Comparison of ENCODE assay signal across 8 cellular contexts in the genomic region with DNA sequence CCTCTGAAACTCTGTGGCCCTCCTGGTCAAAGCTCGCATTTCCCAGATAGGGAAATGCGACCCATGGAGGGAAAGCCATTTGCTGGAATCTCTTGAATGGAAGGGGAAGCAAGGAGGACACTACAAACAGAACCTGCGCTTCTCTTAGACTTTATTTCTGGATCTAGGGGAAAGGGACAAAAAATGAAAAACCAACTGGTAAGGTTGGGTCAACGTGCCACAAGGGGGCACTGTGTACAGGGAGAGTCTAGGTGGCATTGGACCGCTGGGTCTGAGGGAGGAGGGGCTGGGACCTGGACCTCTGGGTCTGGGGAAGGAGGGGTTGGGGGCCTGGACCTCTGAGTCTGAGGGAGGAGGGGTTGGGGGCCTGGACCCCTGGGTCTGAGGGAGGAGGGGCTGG. TPM values are rescaled to one million over a fixed set of nuclear protein-coding genes. Genes with fewer than 3 reads are reported as not detected.
DNase-seq lines count a peak whose midpoint lies in the region; ATAC-seq and TF ChIP-seq lines count a peak whose summit lies in the region.

No MANE protein-coding gene starts in this region.

- CTCF ChIA-PET in HEK293T (lab: Yijun Ruan, JAX): interaction anchor here (0.9 to 1.4 kb wide), 4 partner anchors 10 to 45 kb away, joined by 3 to 5 read pairs (median 4); no protein-coding TSS in a partner anchor
- CTCF ChIA-PET in activated CD4-positive, alpha-beta memory T cell treated with anti-CD3 and anti-CD28 coated beads for 36 hours (lab: Charles Lee): interaction anchor here (0.6 to 1.6 kb wide), 5 partner anchors 16 to 313 kb away, joined by 3 to 23 read pairs (median 3); no protein-coding TSS in a partner anchor

- H3K27me3 Mint-ChIP-seq in activated CD4-positive, alpha-beta memory T cell treated with anti-CD3 and anti-CD28 coated beads for 36 hours: peaks cover 44% of the 10 kb centered on the region
- peaks cover 14% of the 10 kb centered on the region for H3K27me3 Mint-ChIP-seq in glutamatergic neuron (ENCODE audit: unreplicated experiment)

- no peak overlapping the region for H3K27ac Mint-ChIP-seq in activated CD4-positive, alpha-beta memory T cell treated with anti-CD3 and anti-CD28 coated beads for 36 hours
- H3K27ac Mint-ChIP-seq in glutamatergic neuron (ENCODE audit: unreplicated experiment): no peak overlapping the region

- H3K4me1 ChIP-seq in effector memory CD4-positive, alpha-beta T cell (ENCODE audit: control insufficient read depth, insufficient read depth, low read length, poor library complexity, severe bottlenecking): peaks cover 7% of the 10 kb centered on the region
- no peaks in the 10 kb centered on the region for H3K4me1 ChIP-seq in ascending aorta

- intact Hi-C loops in activated CD4-positive, alpha-beta memory T cell treated with anti-CD3 and anti-CD28 coated beads for 36 hours (cut with micrococcal nuclease): loop anchor here (2.0 kb wide), 1 partner anchor 17 kb away; no protein-coding TSS in a partner anchor
- intact Hi-C loops in ascending aorta (cut with DNase I): no loop called here

- no peaks in the 10 kb centered on the region for H3K9me3 Mint-ChIP-seq in activated CD4-positive, alpha-beta memory T cell treated with anti-CD3 and anti-CD28 coated beads for 36 hours
- H3K9me3 Mint-ChIP-seq in glutamatergic neuron (ENCODE audit: unreplicated experiment): peaks cover 3% of the 10 kb centered on the region

- H3K36me3 ChIP-seq in effector memory CD4-positive, alpha-beta T cell (ENCODE audit: control insufficient read depth, insufficient read depth, low read length): no peaks in the 10 kb centered on the region
- H3K36me3 ChIP-seq in ascending aorta: no peaks in the 10 kb centered on the region

- no peak for DNase-seq in AG10803 (ENCODE audit: low read depth)
- DNase-seq in HEK293T (ENCODE audit: extremely low spot score): peak; percentile 52
- peak; percentile 53 for DNase-seq in activated CD4-positive, alpha-beta memory T cell treated with anti-CD3 and anti-CD28 coated beads for 36 hours
- peak; percentile 62 for DNase-seq in glutamatergic neuron
- no peak for DNase-seq in effector memory CD4-positive, alpha-beta T cell
- DNase-seq in DMS79 (lab: John Stamatoyannopoulos, UW): no peak
- no peak for DNase-seq in ascending aorta (ENCODE audit: low spot score in 2 of 2)

- no peak overlapping the region for H3K4me3 ChIP-seq in AG10803 (ENCODE audit: low read length)
- no peak overlapping the region for H3K4me3 ChIP-seq in effector memory CD4-positive, alpha-beta T cell (ENCODE audit: insufficient read depth, low read depth, low read length, poor library complexity, severe bottlenecking)
- no peak overlapping the region for H3K4me3 ChIP-seq in ascending aorta

- no peak overlapping the region for H3K27ac ChIP-seq in effector memory CD4-positive, alpha-beta T cell (ENCODE audit: insufficient read depth, low read length, poor library complexity, severe bottlenecking)
- H3K27ac ChIP-seq in ascending aorta: no peak overlapping the region

- H3K27me3 ChIP-seq in effector memory CD4-positive, alpha-beta T cell (replicated peaks; ENCODE audit: control insufficient read depth, insufficient read depth, low read length, poor library complexity, severe bottlenecking): peaks cover 18% of the 10 kb centered on the region
- H3K27me3 ChIP-seq in ascending aorta: no peaks in the 10 kb centered on the region

- no peak overlapping the region for H3K4me3 Mint-ChIP-seq in activated CD4-positive, alpha-beta memory T cell treated with anti-CD3 and anti-CD28 coated beads for 36 hours
- no peak overlapping the region for H3K4me3 Mint-ChIP-seq in glutamatergic neuron (ENCODE audit: unreplicated experiment)

- peaks cover 3% of the 10 kb centered on the region for H3K4me1 Mint-ChIP-seq in activated CD4-positive, alpha-beta memory T cell treated with anti-CD3 and anti-CD28 coated beads for 36 hours (ENCODE audit: low read depth)
- no peaks in the 10 kb centered on the region for H3K4me1 Mint-ChIP-seq in glutamatergic neuron (ENCODE audit: low read depth, unreplicated experiment)

- TF ChIP-seq CTCF in AG10803 (conservative IDR thresholded peaks at IDR 0.05; ENCODE audit: low read length): peak; percentile 40
- TF ChIP-seq CTCF in glutamatergic neuron (IDR thresholded peaks at IDR 0.05; ENCODE audit: partially characterized antibody, unreplicated experiment): peak; percentile 62
- no peak for TF ChIP-seq CTCF in ascending aorta (IDR thresholded peaks at IDR 0.05)

- H3K9me3 ChIP-seq in effector memory CD4-positive, alpha-beta T cell (ENCODE audit: control insufficient read depth, low read length): no peaks in the 10 kb centered on the region
- no peaks in the 10 kb centered on the region for H3K9me3 ChIP-seq in ascending aorta

- no peak for ATAC-seq in HG03460 (IDR thresholded peaks at IDR 0.05; ENCODE audit: unreplicated experiment)

- H3K36me3 Mint-ChIP-seq in activated CD4-positive, alpha-beta memory T cell treated with anti-CD3 and anti-CD28 coated beads for 36 hours: no peaks in the 10 kb centered on the region
- no peaks in the 10 kb centered on the region for H3K36me3 Mint-ChIP-seq in glutamatergic neuron (ENCODE audit: unreplicated experiment)

- POLR2A ChIA-PET in HEK293T (lab: Yijun Ruan, JAX): no interaction called here
- POLR2A ChIA-PET in activated CD4-positive, alpha-beta memory T cell treated with anti-CD3 and anti-CD28 coated beads for 36 hours (lab: Charles Lee): no interaction called here

TF ChIP-seq in HEK293T, 16 proteins besides CTCF, POLR2A, EP300 and RAD21:
- no peak for TF ChIP-seq HDGF (IDR thresholded peaks at IDR 0.05; ENCODE audit: borderline replicate concordance)
- TF ChIP-seq CTBP1 (IDR thresholded peaks at IDR 0.05; ENCODE audit: borderline replicate concordance): no peak
- no peak for TF ChIP-seq SUZ12 (IDR thresholded peaks at IDR 0.05)
- no peak for TF ChIP-seq NFRKB (IDR thresholded peaks at IDR 0.05)
- TF ChIP-seq L3MBTL2 (conservative IDR thresholded peaks at IDR 0.05): no peak
- TF ChIP-seq LEF1 (IDR thresholded peaks at IDR 0.05; ENCODE audit: borderline replicate concordance): no peak
TF ChIP-seq in HEK293T: peak in this region for 0.

RNA-seq across cellular contexts. Expression of a gene that starts 5.0 kb away (rescaled TPM):
- not detected for total RNA-seq in activated CD4-positive, alpha-beta memory T cell treated with anti-CD3 and anti-CD28 coated beads for 36 hours
- total RNA-seq in glutamatergic neuron (ENCODE audit: unreplicated experiment): 0.66 TPM
- total RNA-seq in ascending aorta: not detected

RNA-seq across cellular contexts. Expression of a gene that starts 33.0 kb away (rescaled TPM):
- total RNA-seq in activated CD4-positive, alpha-beta memory T cell treated with anti-CD3 and anti-CD28 coated beads for 36 hours: not detected
- total RNA-seq in glutamatergic neuron (ENCODE audit: unreplicated experiment) (not detected), ascending aorta (not detected)

RNA-seq across cellular contexts. Expression of a gene that starts 46.6 kb away (rescaled TPM):
- total RNA-seq in activated CD4-positive, alpha-beta memory T cell treated with anti-CD3 and anti-CD28 coated beads for 36 hours: not detected
- not detected for total RNA-seq in glutamatergic neuron (ENCODE audit: unreplicated experiment)
- total RNA-seq in ascending aorta: not detected

RNA-seq across cellular contexts. Expression of a gene that starts 51.5 kb away (rescaled TPM):
- not detected for total RNA-seq in activated CD4-positive, alpha-beta memory T cell treated with anti-CD3 and anti-CD28 coated beads for 36 hours
- not detected for total RNA-seq in glutamatergic neuron (ENCODE audit: unreplicated experiment)
- not detected for total RNA-seq in ascending aorta

Comparison
In these comparisons a context has a peak if more than half of its experiments do, and no peak if none do; other contexts are left out.
1. DNase-seq: peak in HEK293T (single experiment), activated CD4-positive, alpha-beta memory T cell treated with anti-CD3 and anti-CD28 coated beads for 36 hours (single experiment) and glutamatergic neuron (single experiment); none in AG10803 (single experiment), effector memory CD4-positive, alpha-beta T cell (0 of 3), DMS79 (single experiment) and ascending aorta (0 of 2).
2. CTCF ChIP-seq: peak in AG10803 (single experiment) and glutamatergic neuron (single experiment); none in ascending aorta (0 of 3).